ENCODE assay signal across 6 cellular contexts in the genomic region with DNA sequence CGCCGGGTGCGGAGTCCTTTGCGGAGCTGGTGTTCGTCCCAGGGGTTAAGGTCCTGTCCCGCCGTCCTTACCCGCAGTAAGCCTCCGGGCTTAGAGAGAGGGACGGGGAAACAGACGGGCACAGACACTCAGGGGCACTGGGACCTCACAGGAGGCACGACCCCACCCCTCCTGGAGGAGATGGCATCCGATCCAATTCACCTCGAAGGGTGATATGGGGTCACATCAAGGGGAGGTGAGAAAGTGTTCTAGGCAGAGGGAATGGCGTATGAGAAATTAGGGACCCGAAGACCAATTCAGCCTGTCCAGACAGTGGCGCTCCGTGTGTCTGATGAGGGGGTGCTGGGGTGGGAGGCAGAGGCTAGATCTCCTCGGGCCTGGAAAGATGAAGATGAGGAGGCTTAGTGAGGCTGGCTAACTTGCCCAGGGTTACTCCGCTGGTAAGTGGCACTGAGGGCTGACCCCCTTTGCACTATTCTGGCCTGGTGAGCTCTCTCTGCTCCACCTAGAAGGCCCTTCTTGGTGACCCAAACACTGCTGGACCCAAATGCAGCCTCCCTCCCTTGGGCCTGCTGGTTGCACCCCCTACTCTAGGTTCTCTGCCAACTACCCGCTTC. TPM values are rescaled to one million over a fixed set of nuclear protein-coding genes. Genes with fewer than 3 reads are reported as not detected.
DNase-seq lines count a peak whose midpoint lies in the region; ATAC-seq and TF ChIP-seq lines count a peak whose summit lies in the region.

No MANE protein-coding gene starts in this region.

- WGBS in lower leg skin, 2 donors = 17 to 18% methylated on average over 21 of the region's 21 CpGs

- DNase-seq in CD4-positive, alpha-beta T cell = no peak
- DNase-seq in activated CD8-positive, alpha-beta T cell treated with anti-CD3 and anti-CD28 coated beads for 36 hours = no peak
- DNase-seq in lower leg skin (ENCODE audit: low spot score in 2 of 2) (no peak), SW480 (ENCODE audit: low spot score) (no peak)

- H3K4me3 Mint-ChIP-seq in CD4-positive, alpha-beta T cell = peak overlapping the region; percentile 94
- H3K4me3 Mint-ChIP-seq in activated CD8-positive, alpha-beta T cell treated with anti-CD3 and anti-CD28 coated beads for 36 hours = peak overlapping the region; percentile 79

- peaks cover 39% of the 10 kb centered on the region for H3K4me1 Mint-ChIP-seq in CD4-positive, alpha-beta T cell (ENCODE audit: low read depth)
- H3K4me1 Mint-ChIP-seq in activated CD8-positive, alpha-beta T cell treated with anti-CD3 and anti-CD28 coated beads for 36 hours (ENCODE audit: low read depth) = peaks cover 27% of the 10 kb centered on the region

- no peaks in the 10 kb centered on the region for H3K9me3 ChIP-seq in CD4-positive, alpha-beta T cell (ENCODE audit: control insufficient read depth, low read length)

- H3K9me3 Mint-ChIP-seq in CD4-positive, alpha-beta T cell = no peaks in the 10 kb centered on the region
- no peaks in the 10 kb centered on the region for H3K9me3 Mint-ChIP-seq in activated CD8-positive, alpha-beta T cell treated with anti-CD3 and anti-CD28 coated beads for 36 hours

- ATAC-seq in CD4-positive, alpha-beta T cell (ENCODE audit: poor library complexity) = no peak
- no peak for ATAC-seq in activated CD8-positive, alpha-beta T cell treated with anti-CD3 and anti-CD28 coated beads for 36 hours
- ATAC-seq in GM18505 (IDR thresholded peaks at IDR 0.05; ENCODE audit: unreplicated experiment) (no peak), GM21723 (IDR thresholded peaks at IDR 0.05; ENCODE audit: unreplicated experiment) (no peak)

- H3K27me3 Mint-ChIP-seq in CD4-positive, alpha-beta T cell = no peaks in the 10 kb centered on the region
- no peaks in the 10 kb centered on the region for H3K27me3 Mint-ChIP-seq in activated CD8-positive, alpha-beta T cell treated with anti-CD3 and anti-CD28 coated beads for 36 hours

- H3K27ac Mint-ChIP-seq in CD4-positive, alpha-beta T cell = peak overlapping the region; percentile 100
- H3K27ac Mint-ChIP-seq in activated CD8-positive, alpha-beta T cell treated with anti-CD3 and anti-CD28 coated beads for 36 hours = peak overlapping the region; percentile 99

- H3K4me3 ChIP-seq in lower leg skin (ENCODE audit: low read depth, poor library complexity, severe bottlenecking) = peak overlapping the region; percentile 30

- CTCF ChIA-PET in CD4-positive, alpha-beta T cell (lab: Charles Lee) = interaction anchor here (0.6 to 6.7 kb wide), 4 partner anchors 12 to 34 kb away, joined by 3 to 57 read pairs (median 26); partner anchors contain the start of genes BTBD19, DYNLT4 and PLK3
- CTCF ChIA-PET in activated CD8-positive, alpha-beta T cell treated with anti-CD3 and anti-CD28 coated beads for 36 hours (lab: Charles Lee) = interaction anchor here (0.9 to 6.1 kb wide), 5 partner anchors 16 to 194 kb away, joined by 3 to 45 read pairs (median 5); partner anchors contain the start of genes PLK3, RNU5D-1 and UROD

- TF ChIP-seq POLR2A in lower leg skin (IDR thresholded peaks at IDR 0.05) (no peak), GM18505 (IDR thresholded peaks at IDR 0.05; ENCODE audit: borderline replicate concordance, extremely low read depth, insufficient read depth, insufficient read length) (no peak)

- TF ChIP-seq CTCF in CD4-positive, alpha-beta T cell (IDR thresholded peaks at IDR 0.05) = no peak
- TF ChIP-seq CTCF in activated CD8-positive, alpha-beta T cell treated with anti-CD3 and anti-CD28 coated beads for 36 hours (IDR thresholded peaks at IDR 0.05) = no peak
- TF ChIP-seq CTCF in lower leg skin (IDR thresholded peaks at IDR 0.05) = no peak

- peak overlapping the region; percentile 96 for H3K27ac ChIP-seq in CD4-positive, alpha-beta T cell (ENCODE audit: low read depth, low read length)

- no peaks in the 10 kb centered on the region for H3K27me3 ChIP-seq in CD4-positive, alpha-beta T cell (ENCODE audit: control insufficient read depth, insufficient read depth, low read length)

- POLR2A ChIA-PET in CD4-positive, alpha-beta T cell (lab: Charles Lee) = interaction anchor here (0.7 to 12.2 kb wide), 13 partner anchors 9 to 670 kb away, joined by 3 to 599 read pairs (median 10); partner anchors contain the start of genes BEST4, BTBD19, DYNLT4 and EIF2B3
- POLR2A ChIA-PET in activated CD8-positive, alpha-beta T cell treated with anti-CD3 and anti-CD28 coated beads for 36 hours (lab: Charles Lee) = interaction anchor here (0.6 to 12.2 kb wide), 20 partner anchors 11 to 620 kb away, joined by 3 to 466 read pairs (median 4); partner anchors contain the start of genes BEST4, BTBD19, DYNLT4 and HECTD3

- H3K36me3 Mint-ChIP-seq in CD4-positive, alpha-beta T cell (ENCODE audit: low read depth) = no peaks in the 10 kb centered on the region
- peaks cover 4% of the 10 kb centered on the region for H3K36me3 Mint-ChIP-seq in activated CD8-positive, alpha-beta T cell treated with anti-CD3 and anti-CD28 coated beads for 36 hours (ENCODE audit: low read depth)

- intact Hi-C loops in CD4-positive, alpha-beta T cell (cut with DNase I, micrococcal nuclease) = loop anchor here (1.0 to 10.0 kb wide), 5 partner anchors 33 to 606 kb away; partner anchors contain the start of genes BEST4 (in 1 of the 2), DMAP1 (in 1 of the 2) and RNU5D-1 (in 1 of the 2)
- intact Hi-C loops in activated CD8-positive, alpha-beta T cell treated with anti-CD3 and anti-CD28 coated beads for 36 hours (cut with micrococcal nuclease) = no loop called here
- intact Hi-C loops in lower leg skin (cut with DNase I; ENCODE audit: low total_unique reads) = no loop called here

RNA-seq across cellular contexts. Expression of gene BTBD19, which starts 12.1 kb away (rescaled TPM):
- total RNA-seq in CD4-positive, alpha-beta T cell = 10 to 100 TPM; 35.9 to 36.5 TPM
- 1 to 10 TPM; 4.8 to 5.6 TPM for total RNA-seq in activated CD8-positive, alpha-beta T cell treated with anti-CD3 and anti-CD28 coated beads for 36 hours
- 1 to 10 TPM; 1.0 to 4.0 (median 2.4) TPM for total RNA-seq in lower leg skin

RNA-seq across cellular contexts. Expression of gene DYNLT4, which starts 13.3 kb away (rescaled TPM):
- 1 to 10 TPM; 1.8 to 2.1 TPM for total RNA-seq in CD4-positive, alpha-beta T cell
- 1 to 10 TPM in 1 of 2 experiments, under 1 TPM in 1; 0.36 to 1.1 TPM for total RNA-seq in activated CD8-positive, alpha-beta T cell treated with anti-CD3 and anti-CD28 coated beads for 36 hours
- total RNA-seq in lower leg skin = 1 to 10 TPM in 1 of 4 donors, not detected in 3; 2.4 TPM

RNA-seq across cellular contexts. Expression of gene PLK3, which starts 20.3 kb away (rescaled TPM):
- total RNA-seq in CD4-positive, alpha-beta T cell = 100 to 1,000 TPM; 794 TPM
- 10 to 100 TPM; 36.4 to 36.6 TPM for total RNA-seq in activated CD8-positive, alpha-beta T cell treated with anti-CD3 and anti-CD28 coated beads for 36 hours
- 10 to 100 TPM; 39.7 to 80.9 (median 44.9) TPM for total RNA-seq in lower leg skin

RNA-seq across cellular contexts. Expression of gene PTCH2, which starts 22.6 kb away (rescaled TPM):
- total RNA-seq in CD4-positive, alpha-beta T cell = 1 to 10 TPM; 1.2 TPM
- under 1 TPM; 0.13 to 0.97 TPM for total RNA-seq in activated CD8-positive, alpha-beta T cell treated with anti-CD3 and anti-CD28 coated beads for 36 hours
- 1 to 10 TPM in 2 of 4 donors, under 1 TPM in 2; 0.54 to 2.7 (median 1.2) TPM for total RNA-seq in lower leg skin

RNA-seq across cellular contexts. Expression of gene BEST4, which starts 32.5 kb away (rescaled TPM):
- total RNA-seq in CD4-positive, alpha-beta T cell = 1 to 10 TPM; 1.0 TPM
- 1 to 10 TPM in 1 of 2 experiments, under 1 TPM in 1; 0.87 to 1.0 TPM for total RNA-seq in activated CD8-positive, alpha-beta T cell treated with anti-CD3 and anti-CD28 coated beads for 36 hours
- total RNA-seq in lower leg skin = under 1 TPM in 1 of 4 donors, not detected in 3; 0.23 TPM

Comparison
In these comparisons a context has a peak if more than half of its experiments do, and no peak if none do; other contexts are left out.
1. RNA of gene BTBD19, which starts 12.1 kb away (total RNA-seq): 35.9 to 36.5 TPM in CD4-positive, alpha-beta T cell; 4.8 to 5.6 TPM in activated CD8-positive, alpha-beta T cell treated with anti-CD3 and anti-CD28 coated beads for 36 hours and 1.0 to 4.0 TPM in lower leg skin; every median in the first group is over 4 times any median in the second.
2. RNA of gene PLK3, which starts 20.3 kb away (total RNA-seq): 794 TPM in CD4-positive, alpha-beta T cell; 39.7 to 80.9 TPM in lower leg skin and 36.4 to 36.6 TPM in activated CD8-positive, alpha-beta T cell treated with anti-CD3 and anti-CD28 coated beads for 36 hours; every median in the first group is over 4 times any median in the second.
3. intact Hi-C loops: an anchor here in CD4-positive, alpha-beta T cell (1.0 to 10.0 kb wide); none called in activated CD8-positive, alpha-beta T cell treated with anti-CD3 and anti-CD28 coated beads for 36 hours and lower leg skin.